ENCODE assay signal across 17 cellular contexts in genomic region chr20:63952769-63953168, GRCh38. TPM values are rescaled to one million over a fixed set of nuclear protein-coding genes. Genes with fewer than 3 reads are reported as not detected.
DNase-seq lines count a peak whose midpoint lies in the region; ATAC-seq and TF ChIP-seq lines count a peak whose summit lies in the region.
"Had no signal": no experiment of that assay in that cellular context is flagged by ENCODE, and none has a peak within 500 bp of the region (broad histone marks: within the 10 kb centered on the region; RNA-seq: fewer than 3 reads in every experiment).

No MANE protein-coding gene starts in this region.

- no peaks in the 10 kb centered on the region for H3K27me3 ChIP-seq in tibial nerve
- H3K27me3 ChIP-seq: thyroid gland had no signal

- H3K9me3 Mint-ChIP-seq in activated naive CD8-positive, alpha-beta T cell treated with anti-CD3 and anti-CD28 coated beads, Interleukin-2, amount 10 ng/mL, durations not matched to agents 7 days and 5 days = no peaks in the 10 kb centered on the region
- no peaks in the 10 kb centered on the region for H3K9me3 Mint-ChIP-seq in activated naive CD8-positive, alpha-beta T cell treated with anti-CD3 and anti-CD28 coated beads, Interleukin-2, amount 50 U/mL, for 24 hours
- H3K9me3 Mint-ChIP-seq in activated T-helper 17 cell treated with anti-CD3 and anti-CD28 coated beads, Interleukin-2, amount 50 U/mL, for 72 hours = no peaks in the 10 kb centered on the region
- no peaks in the 10 kb centered on the region for H3K9me3 Mint-ChIP-seq in naive B cell
- H3K9me3 Mint-ChIP-seq: immature natural killer cell had no signal

- no peak for TF ChIP-seq EP300 in tibial nerve (IDR thresholded peaks at IDR 0.05)

- H3K36me3 ChIP-seq in tibial nerve = no peaks in the 10 kb centered on the region
- H3K36me3 ChIP-seq: thyroid gland had no signal

- peak overlapping the region; percentile 19 for H3K4me3 Mint-ChIP-seq in activated naive CD8-positive, alpha-beta T cell treated with anti-CD3 and anti-CD28 coated beads, Interleukin-2, amount 10 ng/mL, durations not matched to agents 7 days and 5 days
- no peak overlapping the region for H3K4me3 Mint-ChIP-seq in activated naive CD8-positive, alpha-beta T cell treated with anti-CD3 and anti-CD28 coated beads, Interleukin-2, amount 50 U/mL, for 24 hours
- H3K4me3 Mint-ChIP-seq in activated T-helper 17 cell treated with anti-CD3 and anti-CD28 coated beads, Interleukin-2, amount 50 U/mL, for 72 hours = peak overlapping the region; percentile 81
- H3K4me3 Mint-ChIP-seq in naive B cell = peak overlapping the region in 6 of 8 donors; percentile 32 to 85 (median 52)

- TF ChIP-seq CTCF in tibial nerve (IDR thresholded peaks at IDR 0.05) = no peak

- peak overlapping the region in 3 of 4 donors; percentile 81 to 92 (median 90) for H3K27ac ChIP-seq in tibial nerve

- no peak overlapping the region for H3K27ac Mint-ChIP-seq in activated naive CD8-positive, alpha-beta T cell treated with anti-CD3 and anti-CD28 coated beads, Interleukin-2, amount 10 ng/mL, durations not matched to agents 7 days and 5 days
- H3K27ac Mint-ChIP-seq in activated naive CD8-positive, alpha-beta T cell treated with anti-CD3 and anti-CD28 coated beads, Interleukin-2, amount 50 U/mL, for 24 hours = no peak overlapping the region
- H3K27ac Mint-ChIP-seq in activated T-helper 17 cell treated with anti-CD3 and anti-CD28 coated beads, Interleukin-2, amount 50 U/mL, for 72 hours = no peak overlapping the region
- peak overlapping the region in 3 of 6 donors; percentile 24 to 80 (median 79) for H3K27ac Mint-ChIP-seq in naive B cell

- H3K4me1 Mint-ChIP-seq in activated naive CD8-positive, alpha-beta T cell treated with anti-CD3 and anti-CD28 coated beads, Interleukin-2, amount 10 ng/mL, durations not matched to agents 7 days and 5 days = peaks cover 35% of the 10 kb centered on the region
- H3K4me1 Mint-ChIP-seq in activated naive CD8-positive, alpha-beta T cell treated with anti-CD3 and anti-CD28 coated beads, Interleukin-2, amount 50 U/mL, for 24 hours = peaks cover 56% of the 10 kb centered on the region
- peaks cover 25% of the 10 kb centered on the region for H3K4me1 Mint-ChIP-seq in activated T-helper 17 cell treated with anti-CD3 and anti-CD28 coated beads, Interleukin-2, amount 50 U/mL, for 72 hours
- peaks cover 38 to 57% (median 56%) of the 10 kb centered on the region in 3 donors for H3K4me1 Mint-ChIP-seq in naive B cell

- H3K4me1 ChIP-seq in tibial nerve = peaks cover 0 to 89% (median 78%) of the 10 kb centered on the region in 4 donors

- 91% methylated on average over 14 of the region's 14 CpGs for WGBS in tibial nerve, 2 donors

- TF ChIP-seq POLR2A in tibial nerve (IDR thresholded peaks at IDR 0.05) = no peak

- no peak for DNase-seq in activated naive CD8-positive, alpha-beta T cell treated with anti-CD3 and anti-CD28 coated beads, Interleukin-2, amount 10 ng/mL, durations not matched to agents 7 days and 5 days
- DNase-seq in activated naive CD8-positive, alpha-beta T cell treated with anti-CD3 and anti-CD28 coated beads, Interleukin-2, amount 50 U/mL, for 24 hours = no peak
- no peak for DNase-seq in naive B cell
- no peak for DNase-seq in tibial nerve (ENCODE audit: low spot score in 2 of 2)
- DNase-seq in NCI-H69 (lab: John Stamatoyannopoulos, UW) = no peak
- no peak for DNase-seq in HPDE6-E6E7 (ENCODE audit: extremely low spot score)
- DNase-seq: activated CD4-positive, alpha-beta T cell treated with anti-CD3 and anti-CD28 coated beads, Interleukin-2, amount 50 U/mL, for 4 hours; immature natural killer cell; mammary epithelial cell; MV-4-11; NCI-H748 treated with DMSO at 0.1 percent for 48 hours; stimulated activated CD4-positive, alpha-beta T cell treated with anti-CD3 and anti-CD28 coated beads, Interleukin-4, amount 100 ng/mL, for 1 hour; stimulated activated CD8-positive, alpha-beta memory T cell treated with anti-CD3 and anti-CD28 coated beads, Interleukin-4, amount 100 ng/mL, for 48 hours; thyroid gland had no signal

- POLR2A ChIA-PET in activated naive CD8-positive, alpha-beta T cell treated with anti-CD3 and anti-CD28 coated beads, Interleukin-2, amount 10 ng/mL, durations not matched to agents 7 days and 5 days (lab: Charles Lee) = no interaction called here

- no peaks in the 10 kb centered on the region for H3K9me3 ChIP-seq in tibial nerve
- H3K9me3 ChIP-seq: thyroid gland had no signal

- no peaks in the 10 kb centered on the region for H3K27me3 Mint-ChIP-seq in activated naive CD8-positive, alpha-beta T cell treated with anti-CD3 and anti-CD28 coated beads, Interleukin-2, amount 10 ng/mL, durations not matched to agents 7 days and 5 days
- no peaks in the 10 kb centered on the region for H3K27me3 Mint-ChIP-seq in activated naive CD8-positive, alpha-beta T cell treated with anti-CD3 and anti-CD28 coated beads, Interleukin-2, amount 50 U/mL, for 24 hours
- no peaks in the 10 kb centered on the region for H3K27me3 Mint-ChIP-seq in activated T-helper 17 cell treated with anti-CD3 and anti-CD28 coated beads, Interleukin-2, amount 50 U/mL, for 72 hours
- no peaks in the 10 kb centered on the region for H3K27me3 Mint-ChIP-seq in naive B cell
- H3K27me3 Mint-ChIP-seq: CD4-positive, alpha-beta memory T cell had no signal

- no peak overlapping the region for H3K4me3 ChIP-seq in tibial nerve
- H3K4me3 ChIP-seq: thyroid gland had no signal

- ATAC-seq in activated naive CD8-positive, alpha-beta T cell treated with anti-CD3 and anti-CD28 coated beads, Interleukin-2, amount 10 ng/mL, durations not matched to agents 7 days and 5 days (ENCODE audit: low read depth) = no peak
- ATAC-seq in activated naive CD8-positive, alpha-beta T cell treated with anti-CD3 and anti-CD28 coated beads, Interleukin-2, amount 50 U/mL, for 24 hours = no peak
- ATAC-seq in activated T-helper 17 cell treated with anti-CD3 and anti-CD28 coated beads, Interleukin-2, amount 50 U/mL, for 72 hours (replicated peaks) = no peak
- ATAC-seq in naive B cell (ENCODE audit: low read depth in 2 of 2) = no peak
- ATAC-seq in GM21390 (IDR thresholded peaks at IDR 0.05; ENCODE audit: unreplicated experiment) = no peak

- H3K36me3 Mint-ChIP-seq in activated naive CD8-positive, alpha-beta T cell treated with anti-CD3 and anti-CD28 coated beads, Interleukin-2, amount 10 ng/mL, durations not matched to agents 7 days and 5 days = peaks cover 6% of the 10 kb centered on the region
- no peaks in the 10 kb centered on the region for H3K36me3 Mint-ChIP-seq in activated naive CD8-positive, alpha-beta T cell treated with anti-CD3 and anti-CD28 coated beads, Interleukin-2, amount 50 U/mL, for 24 hours (ENCODE audit: low read depth)
- H3K36me3 Mint-ChIP-seq in activated T-helper 17 cell treated with anti-CD3 and anti-CD28 coated beads, Interleukin-2, amount 50 U/mL, for 72 hours (ENCODE audit: low read depth) = peaks cover 13% of the 10 kb centered on the region
- no peaks in the 10 kb centered on the region for H3K36me3 Mint-ChIP-seq in naive B cell
- H3K36me3 Mint-ChIP-seq: immature natural killer cell had no signal

RNA-seq across cellular contexts. Expression of gene UCKL1, which starts 3.4 kb away (rescaled TPM):
- total RNA-seq in activated naive CD8-positive, alpha-beta T cell treated with anti-CD3 and anti-CD28 coated beads, Interleukin-2, amount 10 ng/mL, durations not matched to agents 7 days and 5 days = 10 to 100 TPM; 45.0 to 48.4 TPM
- total RNA-seq in activated T-helper 17 cell treated with anti-CD3 and anti-CD28 coated beads, Interleukin-2, amount 50 U/mL, for 72 hours = 10 to 100 TPM; 27.5 to 36.2 TPM
- 10 to 100 TPM; 11.3 to 62.0 (median 31.7) TPM for polyA plus RNA-seq in naive B cell (ENCODE audit: low read depth in 6 of 6)
- total RNA-seq in tibial nerve = 10 to 100 TPM; 31.2 to 96.0 (median 50.0) TPM

RNA-seq across cellular contexts. Expression of gene ZNF512B, which starts 17.0 kb away (rescaled TPM):
- total RNA-seq in activated naive CD8-positive, alpha-beta T cell treated with anti-CD3 and anti-CD28 coated beads, Interleukin-2, amount 10 ng/mL, durations not matched to agents 7 days and 5 days = 10 to 100 TPM; 15.4 TPM
- total RNA-seq in activated T-helper 17 cell treated with anti-CD3 and anti-CD28 coated beads, Interleukin-2, amount 50 U/mL, for 72 hours = 10 to 100 TPM; 13.9 to 21.3 TPM
- under 1 TPM in 5 of 6 donors, not detected in 1; 0.16 to 0.69 (median 0.60) TPM for polyA plus RNA-seq in naive B cell (ENCODE audit: low read depth in 6 of 6)
- 10 to 100 TPM in 2 of 4 donors, 1 to 10 TPM in 2; 8.3 to 18.3 (median 11.7) TPM for total RNA-seq in tibial nerve

RNA-seq across cellular contexts. Expression of gene SAMD10, which starts 26.7 kb away (rescaled TPM):
- total RNA-seq in activated naive CD8-positive, alpha-beta T cell treated with anti-CD3 and anti-CD28 coated beads, Interleukin-2, amount 10 ng/mL, durations not matched to agents 7 days and 5 days = 10 to 100 TPM; 16.2 to 18.8 TPM
- total RNA-seq in activated T-helper 17 cell treated with anti-CD3 and anti-CD28 coated beads, Interleukin-2, amount 50 U/mL, for 72 hours = 10 to 100 TPM; 21.4 to 32.7 TPM
- 1 to 10 TPM; 2.0 to 7.1 (median 5.8) TPM for polyA plus RNA-seq in naive B cell (ENCODE audit: low read depth in 6 of 6)
- 1 to 10 TPM; 1.3 to 5.1 (median 2.8) TPM for total RNA-seq in tibial nerve

RNA-seq across cellular contexts. Expression of gene PRPF6, which starts 28.2 kb away (rescaled TPM):
- total RNA-seq in activated naive CD8-positive, alpha-beta T cell treated with anti-CD3 and anti-CD28 coated beads, Interleukin-2, amount 10 ng/mL, durations not matched to agents 7 days and 5 days = 10 to 100 TPM; 76.7 to 78.4 TPM
- total RNA-seq in activated T-helper 17 cell treated with anti-CD3 and anti-CD28 coated beads, Interleukin-2, amount 50 U/mL, for 72 hours = 10 to 100 TPM; 88.5 to 97.4 TPM
- 10 to 100 TPM; 46.4 to 83.8 (median 66.9) TPM for polyA plus RNA-seq in naive B cell (ENCODE audit: low read depth in 6 of 6)
- 10 to 100 TPM; 70.5 to 77.0 (median 73.8) TPM for total RNA-seq in tibial nerve

RNA-seq across cellular contexts. Expression of gene DNAJC5, which starts 57.8 kb away (rescaled TPM):
- total RNA-seq in activated naive CD8-positive, alpha-beta T cell treated with anti-CD3 and anti-CD28 coated beads, Interleukin-2, amount 10 ng/mL, durations not matched to agents 7 days and 5 days = 10 to 100 TPM; 48.3 to 49.2 TPM
- 10 to 100 TPM; 46.8 to 53.4 TPM for total RNA-seq in activated T-helper 17 cell treated with anti-CD3 and anti-CD28 coated beads, Interleukin-2, amount 50 U/mL, for 72 hours
- 1 to 10 TPM in 5 of 6 donors, under 1 TPM in 1; 0.23 to 4.2 (median 3.3) TPM for polyA plus RNA-seq in naive B cell (ENCODE audit: low read depth in 6 of 6)
- total RNA-seq in tibial nerve = 10 to 100 TPM; 30.6 to 40.2 (median 32.1) TPM
